Comparison of ENCODE assay signal across 14 cellular contexts in the genomic region with DNA sequence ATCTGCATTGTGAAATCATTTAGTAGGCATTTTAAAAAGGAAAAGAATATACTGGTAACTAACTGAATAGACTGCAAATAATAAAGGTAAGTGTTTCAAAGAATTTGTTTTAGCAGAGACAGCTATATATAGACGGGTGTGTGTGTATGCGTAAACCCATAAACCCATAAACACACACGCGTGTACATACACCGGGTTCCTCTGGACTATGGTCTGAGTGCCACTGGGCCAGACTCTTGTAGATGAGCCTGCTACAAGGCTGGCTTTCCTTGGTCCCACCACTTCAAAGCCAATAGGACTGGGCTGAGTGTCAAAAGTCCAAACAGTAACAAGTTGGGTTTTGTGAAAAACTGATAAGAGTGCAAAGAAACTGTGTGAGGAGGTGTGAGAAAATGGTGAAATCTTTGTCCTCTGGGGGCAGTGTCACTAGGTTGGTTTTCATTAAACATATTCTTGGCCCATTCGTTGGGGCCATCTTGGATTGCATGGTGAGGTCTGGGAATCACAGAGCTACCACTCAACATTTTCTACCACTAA. TPM values are rescaled to one million over a fixed set of nuclear protein-coding genes. Genes with fewer than 3 reads are reported as not detected.
DNase-seq lines count a peak whose midpoint lies in the region; ATAC-seq and TF ChIP-seq lines count a peak whose summit lies in the region.
"Had no signal": no experiment of that assay in that cellular context is flagged by ENCODE, and none has a peak within 500 bp of the region (broad histone marks: within the 10 kb centered on the region; RNA-seq: fewer than 3 reads in every experiment).

No MANE protein-coding gene starts in this region.

- H3K4me3 ChIP-seq in right atrium auricular region: no peak overlapping the region
- H3K4me3 ChIP-seq in cardiac fibroblast (replicated peaks in 1 of 2; ENCODE audit: low read depth in 2 of 2, low read length in 2 of 2): no peak overlapping the region

- peak overlapping the region; percentile 84 to 92 for H3K27ac ChIP-seq in right atrium auricular region
- H3K27ac ChIP-seq: parathyroid adenoma, RWPE1 had no signal

- peaks cover 0 to 75% of the 10 kb centered on the region in 2 donors for H3K4me1 ChIP-seq in right atrium auricular region
- H3K4me1 ChIP-seq: parathyroid adenoma had no signal

- H3K36me3 ChIP-seq in right atrium auricular region: no peaks in the 10 kb centered on the region

- no peaks in the 10 kb centered on the region for H3K27me3 ChIP-seq in right atrium auricular region

- ATAC-seq in left ventricle myocardium superior: no peak
- ATAC-seq in GM18520 (IDR thresholded peaks at IDR 0.05; ENCODE audit: unreplicated experiment): no peak
- ATAC-seq: activated CD4-positive, CD25-positive, alpha-beta regulatory T cell treated with anti-CD3 and anti-CD28 coated beads, Interleukin-2, amount 50 U/mL, for 24 hours had no signal

- TF ChIP-seq CTCF in right atrium auricular region (IDR thresholded peaks at IDR 0.05) (no peak), cardiac fibroblast (IDR thresholded peaks at IDR 0.05; ENCODE audit: low read depth, low read length) (peak; percentile 1)

- intact Hi-C loops in left ventricle myocardium superior (cut with micrococcal nuclease): no loop called here

- no peak for DNase-seq in right atrium auricular region (ENCODE audit: low spot score)
- DNase-seq in left ventricle myocardium superior: no peak
- no peak for DNase-seq in cardiac fibroblast (ENCODE audit: low read depth in 2 of 2)
- peak; percentile 24 for DNase-seq in mesenteric fat pad (ENCODE audit: low spot score)
- DNase-seq in UCSD-AML1 (lab: John Stamatoyannopoulos, UW; ENCODE audit: unreplicated experiment): no peak
- DNase-seq in NCI-H1930 (lab: John Stamatoyannopoulos, UW): no peak
- DNase-seq in NCI-H1417 (lab: John Stamatoyannopoulos, UW): no peak
- DNase-seq: effector memory CD4-positive, alpha-beta T cell; foreskin fibroblast; NCI-H2081 had no signal

- no peaks in the 10 kb centered on the region for H3K9me3 ChIP-seq in right atrium auricular region

RNA-seq across cellular contexts. Expression of a gene that starts 39.8 kb away (rescaled TPM):
- 10 to 100 TPM; 26.3 to 38.8 TPM for total RNA-seq in right atrium auricular region
- 40.4 TPM for total RNA-seq in left ventricle myocardium superior
- total RNA-seq in mesenteric fat pad: 70.1 TPM
